Comparison of ENCODE assay signal across 8 cellular contexts in the genomic region with DNA sequence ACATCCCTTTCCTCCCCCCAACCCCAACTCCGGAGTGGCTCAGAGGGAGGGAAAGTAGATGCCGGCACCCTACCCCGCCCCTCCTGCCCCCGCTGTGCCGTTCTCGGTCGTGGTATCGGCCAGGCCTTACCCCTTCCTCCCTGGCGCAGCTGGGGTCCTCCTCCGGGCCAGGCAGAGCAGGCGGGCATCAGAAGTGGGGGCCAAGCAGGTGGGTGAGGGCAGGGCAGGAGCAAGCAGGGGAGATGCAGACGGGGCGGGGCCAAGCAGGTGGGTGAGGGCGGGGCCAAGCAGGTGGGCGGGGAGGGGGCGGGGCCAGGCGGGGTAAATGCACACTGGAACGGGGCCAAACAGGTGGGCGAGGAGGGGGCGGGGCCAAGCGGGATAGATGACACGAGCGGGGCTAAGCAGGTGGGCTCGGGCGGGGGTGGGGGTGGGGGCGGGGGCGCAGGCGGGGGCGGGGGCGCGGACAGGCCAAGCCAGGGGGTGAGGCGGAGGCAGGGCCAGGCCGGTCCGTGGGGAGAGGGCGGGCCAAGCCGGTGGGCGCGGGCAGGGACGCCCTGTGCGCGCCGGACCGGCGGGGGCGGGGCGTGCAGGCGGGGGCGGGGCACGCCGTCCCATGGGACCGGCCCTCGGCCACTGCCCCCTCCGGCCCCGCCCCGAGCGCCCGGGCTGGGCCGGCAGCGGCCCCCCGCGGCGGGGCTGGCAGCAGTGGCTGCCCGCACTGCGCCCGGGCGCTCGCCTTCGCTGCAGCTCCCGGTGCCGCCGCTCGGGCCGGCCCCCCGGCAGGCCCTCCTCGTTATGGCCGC. TPM values are rescaled to one million over a fixed set of nuclear protein-coding genes. Genes with fewer than 3 reads are reported as not detected.
A peak's percentile ranks its signal among the peaks of the same experiment; 100 is the strongest.
DNase-seq lines count a peak whose midpoint lies in the region; ATAC-seq and TF ChIP-seq lines count a peak whose summit lies in the region.

A gene with protein sequence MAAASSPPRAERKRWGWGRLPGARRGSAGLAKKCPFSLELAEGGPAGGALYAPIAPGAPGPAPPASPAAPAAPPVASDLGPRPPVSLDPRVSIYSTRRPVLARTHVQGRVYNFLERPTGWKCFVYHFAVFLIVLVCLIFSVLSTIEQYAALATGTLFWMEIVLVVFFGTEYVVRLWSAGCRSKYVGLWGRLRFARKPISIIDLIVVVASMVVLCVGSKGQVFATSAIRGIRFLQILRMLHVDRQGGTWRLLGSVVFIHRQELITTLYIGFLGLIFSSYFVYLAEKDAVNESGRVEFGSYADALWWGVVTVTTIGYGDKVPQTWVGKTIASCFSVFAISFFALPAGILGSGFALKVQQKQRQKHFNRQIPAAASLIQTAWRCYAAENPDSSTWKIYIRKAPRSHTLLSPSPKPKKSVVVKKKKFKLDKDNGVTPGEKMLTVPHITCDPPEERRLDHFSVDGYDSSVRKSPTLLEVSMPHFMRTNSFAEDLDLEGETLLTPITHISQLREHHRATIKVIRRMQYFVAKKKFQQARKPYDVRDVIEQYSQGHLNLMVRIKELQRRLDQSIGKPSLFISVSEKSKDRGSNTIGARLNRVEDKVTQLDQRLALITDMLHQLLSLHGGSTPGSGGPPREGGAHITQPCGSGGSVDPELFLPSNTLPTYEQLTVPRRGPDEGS (plus strand): TSS at position 708 of the 806 bp plus-strand sequence. CDS start 91 bp downstream, at position 799.
A gene with protein sequence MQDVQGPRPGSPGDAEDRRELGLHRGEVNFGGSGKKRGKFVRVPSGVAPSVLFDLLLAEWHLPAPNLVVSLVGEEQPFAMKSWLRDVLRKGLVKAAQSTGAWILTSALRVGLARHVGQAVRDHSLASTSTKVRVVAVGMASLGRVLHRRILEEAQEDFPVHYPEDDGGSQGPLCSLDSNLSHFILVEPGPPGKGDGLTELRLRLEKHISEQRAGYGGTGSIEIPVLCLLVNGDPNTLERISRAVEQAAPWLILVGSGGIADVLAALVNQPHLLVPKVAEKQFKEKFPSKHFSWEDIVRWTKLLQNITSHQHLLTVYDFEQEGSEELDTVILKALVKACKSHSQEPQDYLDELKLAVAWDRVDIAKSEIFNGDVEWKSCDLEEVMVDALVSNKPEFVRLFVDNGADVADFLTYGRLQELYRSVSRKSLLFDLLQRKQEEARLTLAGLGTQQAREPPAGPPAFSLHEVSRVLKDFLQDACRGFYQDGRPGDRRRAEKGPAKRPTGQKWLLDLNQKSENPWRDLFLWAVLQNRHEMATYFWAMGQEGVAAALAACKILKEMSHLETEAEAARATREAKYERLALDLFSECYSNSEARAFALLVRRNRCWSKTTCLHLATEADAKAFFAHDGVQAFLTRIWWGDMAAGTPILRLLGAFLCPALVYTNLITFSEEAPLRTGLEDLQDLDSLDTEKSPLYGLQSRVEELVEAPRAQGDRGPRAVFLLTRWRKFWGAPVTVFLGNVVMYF (N-terminal part only) (minus strand): TSS at position 214 of the 806 bp plus-strand sequence. CDS start 21,478 bp downstream, outside the sequence.

- WGBS in heart left ventricle, 4 donors, result 1 to 6% (median 1%) methylated on average over 7 to 73 of the region's 76 CpGs

- no peaks in the 10 kb centered on the region for H3K36me3 Mint-ChIP-seq in activated T-helper 1 cell treated with anti-CD3 and anti-CD28 coated beads, Interleukin-12 subunit alpha, Interleukin-12 subunit beta, Interleukin-2, Interleukin-4 antibody, amounts not matched to agents 30 ng/mL and 10 ng/mL and 1 ng/mL, durations not matched to agents 14 hours and 24 hours and 36 hours (ENCODE audit: low read depth)

- CTCF ChIA-PET in GM10248 (lab: Yijun Ruan, JAX), result interaction anchor here (1.6 kb wide), 1 partner anchor 88 kb away, joined by 5 read pairs; no protein-coding TSS in a partner anchor

- TF ChIP-seq POLR2A in heart left ventricle (IDR thresholded peaks at IDR 0.05), result peak; percentile 43 to 59

- H3K9ac ChIP-seq in skeletal muscle tissue (ENCODE audit: low read depth in 1 of 3, low read length in 3 of 3), result no peak within 1 kb of the TSS

- peak in 3 of 4 donors; percentile 60 to 85 (median 79) for ATAC-seq in heart left ventricle
- no peak for ATAC-seq in HG03521 (IDR thresholded peaks at IDR 0.05; ENCODE audit: unreplicated experiment)
- ATAC-seq in GM19455 (IDR thresholded peaks at IDR 0.05; ENCODE audit: unreplicated experiment), result no peak
- no peak for ATAC-seq in HG03469 (IDR thresholded peaks at IDR 0.05; ENCODE audit: unreplicated experiment)

- H3K4me1 Mint-ChIP-seq in activated T-helper 1 cell treated with anti-CD3 and anti-CD28 coated beads, Interleukin-12 subunit alpha, Interleukin-12 subunit beta, Interleukin-2, Interleukin-4 antibody, amounts not matched to agents 30 ng/mL and 10 ng/mL and 1 ng/mL, durations not matched to agents 14 hours and 24 hours and 36 hours (ENCODE audit: low read depth), result peaks cover 27% of the 10 kb centered on the region

- peak within 1 kb of the TSS in 9 of 12 donors; percentile 15 to 69 (median 49) for H3K27ac ChIP-seq in heart left ventricle
- no peak within 1 kb of the TSS for H3K27ac ChIP-seq in skeletal muscle tissue (ENCODE audit: low read depth, low read length)

- peak within 1 kb of the TSS; percentile 88 for H3K4me3 Mint-ChIP-seq in activated T-helper 1 cell treated with anti-CD3 and anti-CD28 coated beads, Interleukin-12 subunit alpha, Interleukin-12 subunit beta, Interleukin-2, Interleukin-4 antibody, amounts not matched to agents 30 ng/mL and 10 ng/mL and 1 ng/mL, durations not matched to agents 14 hours and 24 hours and 36 hours

- H3K27me3 ChIP-seq in heart left ventricle, result peaks cover 0 to 9% (median 0%) of the 10 kb centered on the region in 9 donors
- H3K27me3 ChIP-seq in skeletal muscle tissue (ENCODE audit: control insufficient read depth in 3 of 3, insufficient read depth in 3 of 3, low read length in 3 of 3), result peaks cover 52 to 64% (median 55%) of the 10 kb centered on the region in 3 donors

- intact Hi-C loops in activated T-helper 1 cell treated with anti-CD3 and anti-CD28 coated beads, Interleukin-12 subunit alpha, Interleukin-12 subunit beta, Interleukin-2, Interleukin-4 antibody, amounts not matched to agents 30 ng/mL and 10 ng/mL and 1 ng/mL, durations not matched to agents 14 hours and 24 hours and 36 hours (cut with micrococcal nuclease), result loop anchor here (1.0 to 10.0 kb wide), 4 partner anchors 44 to 1950 kb away; a partner anchor contains a TSS
- intact Hi-C loops in heart left ventricle (cut with DNase I), result loop anchor here in 3 of 10 donors (5.0 kb wide), 3 partner anchors 68 to 443 kb away; a partner anchor contains a TSS

- peak within 1 kb of the TSS; percentile 65 for H3K27ac Mint-ChIP-seq in activated T-helper 1 cell treated with anti-CD3 and anti-CD28 coated beads, Interleukin-12 subunit alpha, Interleukin-12 subunit beta, Interleukin-2, Interleukin-4 antibody, amounts not matched to agents 30 ng/mL and 10 ng/mL and 1 ng/mL, durations not matched to agents 14 hours and 24 hours and 36 hours

- H3K9me3 Mint-ChIP-seq in activated T-helper 1 cell treated with anti-CD3 and anti-CD28 coated beads, Interleukin-12 subunit alpha, Interleukin-12 subunit beta, Interleukin-2, Interleukin-4 antibody, amounts not matched to agents 30 ng/mL and 10 ng/mL and 1 ng/mL, durations not matched to agents 14 hours and 24 hours and 36 hours, result no peaks in the 10 kb centered on the region

- H3K4me3 ChIP-seq in heart left ventricle (peak within 1 kb of the TSS; percentile 11 to 68 (median 53)), skeletal muscle tissue (ENCODE audit: low read length in 3 of 3) (peak within 1 kb of the TSS; percentile 41 to 43 (median 43))

- H3K27me3 Mint-ChIP-seq in activated T-helper 1 cell treated with anti-CD3 and anti-CD28 coated beads, Interleukin-12 subunit alpha, Interleukin-12 subunit beta, Interleukin-2, Interleukin-4 antibody, amounts not matched to agents 30 ng/mL and 10 ng/mL and 1 ng/mL, durations not matched to agents 14 hours and 24 hours and 36 hours (ENCODE audit: insufficient read depth), result peaks cover 16% of the 10 kb centered on the region

- TF ChIP-seq CTCF in GM10248 (IDR thresholded peaks at IDR 0.05; ENCODE audit: control extremely low read depth, extremely low read depth, low read depth, missing control alignments), result no peak
- TF ChIP-seq CTCF in heart left ventricle (IDR thresholded peaks at IDR 0.05), result peak in 1 of 12 donors; percentile 8

- H3K4me1 ChIP-seq in heart left ventricle, result peaks cover 5 to 49% (median 33%) of the 10 kb centered on the region in 12 donors
- H3K4me1 ChIP-seq in skeletal muscle tissue (ENCODE audit: control insufficient read depth in 3 of 3, insufficient read depth in 3 of 3, low read length in 3 of 3), result peaks cover 4 to 17% (median 5%) of the 10 kb centered on the region in 3 donors

- H3K36me3 ChIP-seq in heart left ventricle (no peaks in the 10 kb centered on the region), skeletal muscle tissue (ENCODE audit: control insufficient read depth in 3 of 3, insufficient read depth in 3 of 3, low read length in 3 of 3) (no peaks in the 10 kb centered on the region)

- peak; percentile 67 for DNase-seq in GM10248 (ENCODE audit: extremely low spot score)
- peak; percentile 54 to 68 for DNase-seq in NOMO-1 (lab: John Stamatoyannopoulos, UW; ENCODE audit: unreplicated experiment in 2 of 2)
- peak; percentile 49 for DNase-seq in activated T-helper 1 cell treated with anti-CD3 and anti-CD28 coated beads, Interleukin-12 subunit alpha, Interleukin-12 subunit beta, Interleukin-2, Interleukin-4 antibody, amounts not matched to agents 30 ng/mL and 10 ng/mL and 1 ng/mL, durations not matched to agents 14 hours and 24 hours and 36 hours (ENCODE audit: low spot score)
- peak; percentile 55 to 84 (median 69) for DNase-seq in heart left ventricle

- peaks cover 0 to 10% (median 0%) of the 10 kb centered on the region in 12 donors for H3K9me3 ChIP-seq in heart left ventricle
- H3K9me3 ChIP-seq in skeletal muscle tissue (ENCODE audit: control insufficient read depth in 3 of 3, low read length in 3 of 3), result peaks cover 0 to 4% (median 2%) of the 10 kb centered on the region in 3 donors

- POLR2A ChIA-PET in GM10248 (lab: Yijun Ruan, JAX), result no interaction called here

RNA-seq across cellular contexts. Expression of the first gene that starts in this region (rescaled TPM):
- 5.3 and 6.4 TPM in 2 replicates for total RNA-seq in activated T-helper 1 cell treated with anti-CD3 and anti-CD28 coated beads, Interleukin-12 subunit alpha, Interleukin-12 subunit beta, Interleukin-2, Interleukin-4 antibody, amounts not matched to agents 30 ng/mL and 10 ng/mL and 1 ng/mL, durations not matched to agents 14 hours and 24 hours and 36 hours
- total RNA-seq in heart left ventricle, result 10 to 100 TPM; 18.6 to 42.4 (median 38.4) TPM
- polyA plus RNA-seq in heart left ventricle, result 10 to 100 TPM; 24.7 to 31.4 TPM
- total RNA-seq in skeletal muscle tissue, result 2.6 TPM

RNA-seq across cellular contexts. Expression of the second gene that starts in this region (rescaled TPM):
- not detected in 2 replicates for total RNA-seq in activated T-helper 1 cell treated with anti-CD3 and anti-CD28 coated beads, Interleukin-12 subunit alpha, Interleukin-12 subunit beta, Interleukin-2, Interleukin-4 antibody, amounts not matched to agents 30 ng/mL and 10 ng/mL and 1 ng/mL, durations not matched to agents 14 hours and 24 hours and 36 hours
- total RNA-seq in heart left ventricle (not detected), skeletal muscle tissue (under 0.01 TPM)
- not detected for polyA plus RNA-seq in heart left ventricle

Comparison
In these comparisons a context has a peak if more than half of its experiments do, and no peak if none do; other contexts are left out.
1. ATAC-seq: peak in heart left ventricle (3 of 4); none in HG03521 (single experiment), GM19455 (single experiment) and HG03469 (single experiment).
2. Peak in every context shown above with its lines, with median percentiles within 50 percentile points of each other: DNase-seq.